26 cellular contexts compared by ENCODE assay signal in the genomic region with DNA sequence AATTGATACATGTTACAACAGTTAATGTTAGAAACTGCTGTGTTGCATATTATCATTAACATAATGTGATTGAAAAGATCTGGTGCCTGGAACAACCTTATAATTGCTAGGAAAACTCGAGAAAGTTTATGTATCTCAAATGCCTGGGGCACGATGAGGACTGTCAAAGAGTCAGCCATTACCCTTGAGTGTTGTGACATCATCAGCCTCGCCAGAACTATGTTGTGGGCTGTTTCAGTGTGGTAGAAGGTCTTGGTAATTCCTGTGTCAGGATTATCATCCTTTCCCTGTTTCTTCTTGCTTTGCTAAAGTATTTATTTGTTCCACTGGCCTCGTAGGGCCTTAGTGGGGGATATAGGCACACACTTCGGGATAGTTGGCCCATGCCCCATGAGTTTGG.
"Had no signal": no experiment of that assay in that cellular context is flagged by ENCODE, and none has a peak within 500 bp of the region (broad histone marks: within the 10 kb centered on the region; RNA-seq: fewer than 3 reads in every experiment).

No MANE protein-coding gene starts in this region.

- ATAC-seq: activated CD8-positive, alpha-beta T cell treated with anti-CD3 and anti-CD28 coated beads, Interleukin-2, amount 10 ng/mL, durations not matched to agents 7 days and 5 days; foreskin keratinocyte; left ventricle myocardium superior; natural killer cell; stimulated activated effector memory CD8-positive, alpha-beta T cell treated with anti-CD3 and anti-CD28 coated beads, Interleukin-12 subunit alpha, Interleukin-12 subunit beta, amount 100 ng/mL, for 72 hours had no signal

- FAIRE-seq: endometrium, TTC549, urothelium cell line had no signal

- H3K27me3 Mint-ChIP-seq: activated naive CD8-positive, alpha-beta T cell treated with anti-CD3 and anti-CD28 coated beads for 36 hours had no signal

- H3K36me3 ChIP-seq: ovary, prostate gland, right atrium auricular region, tibial nerve, WERI-Rb-1 had no signal

- H3K4me3 Mint-ChIP-seq: activated CD8-positive, alpha-beta T cell treated with anti-CD3 and anti-CD28 coated beads, Interleukin-2, amount 10 ng/mL, durations not matched to agents 7 days and 5 days; activated naive CD8-positive, alpha-beta T cell treated with anti-CD3 and anti-CD28 coated beads for 36 hours; immature natural killer cell; natural killer cell; stimulated activated effector memory CD8-positive, alpha-beta T cell treated with anti-CD3 and anti-CD28 coated beads, Interleukin-12 subunit alpha, Interleukin-12 subunit beta, amount 100 ng/mL, for 72 hours had no signal

- H3K4me3 ChIP-seq: ovary, prostate gland, right atrium auricular region, skin epidermis, stomach, suprapubic skin, tibial nerve had no signal

- H3K27ac ChIP-seq: foreskin keratinocyte, ovary, prostate gland, skin epidermis, suprapubic skin, WERI-Rb-1 had no signal

- H3K9me3 Mint-ChIP-seq: activated naive CD8-positive, alpha-beta T cell treated with anti-CD3 and anti-CD28 coated beads for 36 hours; immature natural killer cell; natural killer cell; stimulated activated effector memory CD8-positive, alpha-beta T cell treated with anti-CD3 and anti-CD28 coated beads, Interleukin-12 subunit alpha, Interleukin-12 subunit beta, amount 100 ng/mL, for 72 hours had no signal

- H3K36me3 Mint-ChIP-seq: immature natural killer cell, natural killer cell had no signal

- H3K9me3 ChIP-seq: ovary, prostate gland, right atrium auricular region, stomach, suprapubic skin, tibial nerve had no signal

- H3K27me3 ChIP-seq: foreskin keratinocyte, ovary, right atrium auricular region, stomach, suprapubic skin, tibial nerve had no signal

- DNase-seq: activated CD4-positive, alpha-beta T cell treated with anti-CD3 and anti-CD28 coated beads for 1 hour; activated CD4-positive, alpha-beta T cell treated with anti-CD3 and anti-CD28 coated beads, Interleukin-2, amount 50 U/mL, for 1 hour; activated CD8-positive, alpha-beta T cell treated with anti-CD3 and anti-CD28 coated beads, Interleukin-2, amount 10 ng/mL, durations not matched to agents 7 days and 5 days; activated naive CD4-positive, alpha-beta T cell treated with Interleukin-2 at 50 U/mL for 16 hours; activated naive CD8-positive, alpha-beta T cell treated with anti-CD3 and anti-CD28 coated beads for 36 hours; activated T-cell treated with anti-CD3 and anti-CD28 coated beads, Interleukin-2, amount 50 U/mL, for 1 hour; foreskin keratinocyte; immature natural killer cell; left ventricle myocardium superior; mammary epithelial cell; midbrain; natural killer cell; ovary; stimulated activated CD4-positive, alpha-beta T cell treated with anti-CD3 and anti-CD28 coated beads, Interleukin-2, amount 100 ng/mL, for 24 hours; stomach; T-helper 1 cell; WERI-Rb-1 had no signal

- H3K27ac Mint-ChIP-seq: activated CD8-positive, alpha-beta T cell treated with anti-CD3 and anti-CD28 coated beads, Interleukin-2, amount 10 ng/mL, durations not matched to agents 7 days and 5 days; activated naive CD8-positive, alpha-beta T cell treated with anti-CD3 and anti-CD28 coated beads for 36 hours; stimulated activated effector memory CD8-positive, alpha-beta T cell treated with anti-CD3 and anti-CD28 coated beads, Interleukin-12 subunit alpha, Interleukin-12 subunit beta, amount 100 ng/mL, for 72 hours had no signal

- H3K4me1 ChIP-seq: prostate gland had no signal
